23 cellular contexts compared by ENCODE assay signal in genomic region chr4:52716364-52717151, GRCh38. TPM values are rescaled to one million over a fixed set of nuclear protein-coding genes. Genes with fewer than 3 reads are reported as not detected.
DNase-seq lines count a peak whose midpoint lies in the region; ATAC-seq, FAIRE-seq and TF ChIP-seq lines count a peak whose summit lies in the region.
"Had no signal": no experiment of that assay in that cellular context is flagged by ENCODE, and none has a peak within 500 bp of the region (broad histone marks: within the 10 kb centered on the region; RNA-seq: fewer than 3 reads in every experiment).

No MANE protein-coding gene starts in this region.

- TF ChIP-seq RAD21 in HCT116 (IDR thresholded peaks at IDR 0.05; ENCODE audit: low read depth), result no peak

- peaks cover 5% of the 10 kb centered on the region; the same call in 1 of the 2 replicates for H4K20me1 ChIP-seq in HCT116 (ENCODE audit: insufficient read depth)
- H4K20me1 ChIP-seq in endothelial cell of umbilical vein (replicated peaks; ENCODE audit: control insufficient read depth, extremely low read depth, insufficient read depth, low read length), result no peaks in the 10 kb centered on the region

- no peaks in the 10 kb centered on the region for H3K27me3 Mint-ChIP-seq in activated CD8-positive, alpha-beta T cell treated with anti-CD3 and anti-CD28 coated beads for 36 hours
- H3K27me3 Mint-ChIP-seq in activated CD8-positive, alpha-beta T cell treated with anti-CD3 and anti-CD28 coated beads, Interleukin-2, amount 10 ng/mL, durations not matched to agents 7 days and 5 days (ENCODE audit: low read depth), result no peaks in the 10 kb centered on the region
- H3K27me3 Mint-ChIP-seq in endothelial cell (ENCODE audit: unreplicated experiment), result peaks cover 16% of the 10 kb centered on the region
- H3K27me3 Mint-ChIP-seq: natural killer cell treated with Interleukin-12 subunit alpha and Interleukin-12 subunit beta and Interleukin-15 and Interleukin-18, amount 100 ng/mL, for 72 hours; progenitor cell of endocrine pancreas had no signal

- H3K27me3 ChIP-seq in HCT116 (ENCODE audit: insufficient read depth, low read length) (no peaks in the 10 kb centered on the region), endothelial cell of umbilical vein (ENCODE audit: control insufficient read depth in 2 of 2, insufficient read depth in 2 of 2, low read length in 2 of 2) (no peaks in the 10 kb centered on the region), esophagus muscularis mucosa (no peaks in the 10 kb centered on the region), spleen (replicated peaks in 1 of 7) (no peaks in the 10 kb centered on the region)
- H3K27me3 ChIP-seq: BLaER1 treated with 17β-estradiol and CSF1 and Interleukin-3, amounts not matched to agents 10 nM and 100 nM; Peyer's patch had no signal

- TF ChIP-seq POLR2A in HCT116 (IDR thresholded peaks at IDR 0.05; ENCODE audit: borderline replicate concordance, extremely low read depth, insufficient read depth, insufficient read length), result no peak
- peak; percentile 40 for TF ChIP-seq POLR2A in endothelial cell of umbilical vein (IDR thresholded peaks at IDR 0.05; ENCODE audit: low read depth, low read length)
- TF ChIP-seq POLR2A in esophagus muscularis mucosa (IDR thresholded peaks at IDR 0.05; ENCODE audit: low read depth), result no peak
- no peak for TF ChIP-seq POLR2A in spleen (IDR thresholded peaks at IDR 0.05)

- RAD21 ChIA-PET in HCT116 (lab: Charles Lee; ENCODE audit: low non-redundant PET in 1 of 2, low total read pairs in 2 of 2, uncharacterized antibody in 2 of 2, unreplicated experiment in 2 of 2), result no interaction called here

- peaks cover 33% of the 10 kb centered on the region for H3K4me1 Mint-ChIP-seq in activated CD8-positive, alpha-beta T cell treated with anti-CD3 and anti-CD28 coated beads for 36 hours (ENCODE audit: low read depth)
- peaks cover 40% of the 10 kb centered on the region for H3K4me1 Mint-ChIP-seq in activated CD8-positive, alpha-beta T cell treated with anti-CD3 and anti-CD28 coated beads, Interleukin-2, amount 10 ng/mL, durations not matched to agents 7 days and 5 days (ENCODE audit: low read depth)
- H3K4me1 Mint-ChIP-seq in endothelial cell (ENCODE audit: unreplicated experiment), result peaks cover 22% of the 10 kb centered on the region

- dilution Hi-C loops in endothelial cell of umbilical vein (cut with MboI; ENCODE audit: extremely low pct_ligation_motif_present, low sequenced_read_pairs), result no loop called here

- no peak for TF ChIP-seq EP300 in esophagus muscularis mucosa (IDR thresholded peaks at IDR 0.05)

- POLR2A ChIA-PET in activated CD8-positive, alpha-beta T cell treated with anti-CD3 and anti-CD28 coated beads for 36 hours (lab: Charles Lee), result no interaction called here
- POLR2A ChIA-PET in activated CD8-positive, alpha-beta T cell treated with anti-CD3 and anti-CD28 coated beads, Interleukin-2, amount 10 ng/mL, durations not matched to agents 7 days and 5 days (lab: Charles Lee), result no interaction called here
- POLR2A ChIA-PET in HCT116 (lab: Charles Lee), result no interaction called here
- POLR2A ChIA-PET in endothelial cell of umbilical vein (lab: Charles Lee), result no interaction called here

- H2AFZ ChIP-seq in HCT116 (ENCODE audit: low read depth, low read length, poor library complexity, severe bottlenecking), result no peak overlapping the region
- no peak overlapping the region for H2AFZ ChIP-seq in endothelial cell of umbilical vein (ENCODE audit: low read depth, low read length)

- H3K36me3 ChIP-seq in HCT116 (ENCODE audit: control insufficient read depth in 1 of 2, insufficient read depth in 2 of 2, low read length in 2 of 2), result peaks cover 24 to 34% of the 10 kb centered on the region in 2 experiments
- H3K36me3 ChIP-seq in endothelial cell of umbilical vein (ENCODE audit: control insufficient read depth in 2 of 2, extremely low read depth in 1 of 2, insufficient read depth in 2 of 2, low read length in 2 of 2), result peaks cover 4 to 10% of the 10 kb centered on the region in 2 experiments
- H3K36me3 ChIP-seq in esophagus muscularis mucosa, result peaks cover 0 to 33% (median 18%) of the 10 kb centered on the region in 4 donors
- H3K36me3 ChIP-seq in spleen, result peaks cover 0 to 59% (median 17%) of the 10 kb centered on the region in 6 donors
- H3K36me3 ChIP-seq: thoracic aorta had no signal

- CTCF ChIA-PET in activated CD8-positive, alpha-beta T cell treated with anti-CD3 and anti-CD28 coated beads for 36 hours (lab: Charles Lee), result no interaction called here
- CTCF ChIA-PET in activated CD8-positive, alpha-beta T cell treated with anti-CD3 and anti-CD28 coated beads, Interleukin-2, amount 10 ng/mL, durations not matched to agents 7 days and 5 days (lab: Charles Lee), result no interaction called here
- CTCF ChIA-PET in HCT116 (lab: Charles Lee), result no interaction called here
- CTCF ChIA-PET in endothelial cell of umbilical vein (lab: Charles Lee), result interaction anchor here (1.0 kb wide), 1 partner anchor 171 kb away, joined by 3 read pairs; no protein-coding TSS in a partner anchor

- H3K79me2 ChIP-seq in HCT116 (ENCODE audit: insufficient read depth, low read length) (peaks cover 28% of the 10 kb centered on the region), endothelial cell of umbilical vein (ENCODE audit: control insufficient read depth, insufficient read depth, low read length) (peaks cover 32% of the 10 kb centered on the region)

- H3K36me3 Mint-ChIP-seq in activated CD8-positive, alpha-beta T cell treated with anti-CD3 and anti-CD28 coated beads for 36 hours (ENCODE audit: low read depth), result peaks cover 65% of the 10 kb centered on the region
- H3K36me3 Mint-ChIP-seq in activated CD8-positive, alpha-beta T cell treated with anti-CD3 and anti-CD28 coated beads, Interleukin-2, amount 10 ng/mL, durations not matched to agents 7 days and 5 days (ENCODE audit: low read depth), result peaks cover 65% of the 10 kb centered on the region
- peaks cover 17% of the 10 kb centered on the region for H3K36me3 Mint-ChIP-seq in endothelial cell (ENCODE audit: low read depth, unreplicated experiment)

- WGBS in esophagus muscularis mucosa, result 93% methylated on average over 6 of the region's 6 CpGs
- WGBS in spleen, 5 donors, result 89 to 95% (median 93%) methylated on average over 6 of the region's 6 CpGs

- no peak overlapping the region for H3K4me3 ChIP-seq in HCT116 (replicated peaks in 1 of 2; ENCODE audit: low read depth in 1 of 2, low read length in 2 of 2)
- H3K4me3 ChIP-seq in endothelial cell of umbilical vein (replicated peaks in 1 of 3; ENCODE audit: insufficient read depth in 1 of 3, low read depth in 1 of 3, low read length in 3 of 3), result no peak overlapping the region
- H3K4me3 ChIP-seq in esophagus muscularis mucosa, result no peak overlapping the region
- H3K4me3 ChIP-seq in spleen, result no peak overlapping the region
- H3K4me3 ChIP-seq: Peyer's patch, skin epidermis, thoracic aorta had no signal

- no peaks in the 10 kb centered on the region for H3K9me2 ChIP-seq in HCT116 (ENCODE audit: insufficient read depth)

- H3K4me1 ChIP-seq in HCT116 (ENCODE audit: control insufficient read depth in 1 of 2, insufficient read depth in 2 of 2, low read length in 2 of 2) (peaks cover 12 to 25% of the 10 kb centered on the region in 2 experiments), endothelial cell of umbilical vein (ENCODE audit: control insufficient read depth, extremely low read depth, insufficient read depth, low read length) (peaks cover 31% of the 10 kb centered on the region), esophagus muscularis mucosa (peaks cover 20 to 41% (median 38%) of the 10 kb centered on the region in 4 donors), spleen (peaks cover 16 to 55% (median 35%) of the 10 kb centered on the region in 6 donors)

- H3K9me3 Mint-ChIP-seq in activated CD8-positive, alpha-beta T cell treated with anti-CD3 and anti-CD28 coated beads for 36 hours, result no peaks in the 10 kb centered on the region
- H3K9me3 Mint-ChIP-seq in activated CD8-positive, alpha-beta T cell treated with anti-CD3 and anti-CD28 coated beads, Interleukin-2, amount 10 ng/mL, durations not matched to agents 7 days and 5 days (ENCODE audit: insufficient read depth), result no peaks in the 10 kb centered on the region
- no peaks in the 10 kb centered on the region for H3K9me3 Mint-ChIP-seq in endothelial cell (ENCODE audit: unreplicated experiment)
- H3K9me3 Mint-ChIP-seq: natural killer cell treated with Interleukin-12 subunit alpha and Interleukin-12 subunit beta and Interleukin-15 and Interleukin-18, amount 100 ng/mL, for 72 hours had no signal

- H3K4me2 ChIP-seq in HCT116 (ENCODE audit: low read length) (no peak overlapping the region), endothelial cell of umbilical vein (ENCODE audit: insufficient read depth, low read length) (no peak overlapping the region)

- H3K27ac Mint-ChIP-seq in activated CD8-positive, alpha-beta T cell treated with anti-CD3 and anti-CD28 coated beads for 36 hours, result peak overlapping the region; percentile 62
- H3K27ac Mint-ChIP-seq in activated CD8-positive, alpha-beta T cell treated with anti-CD3 and anti-CD28 coated beads, Interleukin-2, amount 10 ng/mL, durations not matched to agents 7 days and 5 days, result no peak overlapping the region
- H3K27ac Mint-ChIP-seq in endothelial cell (ENCODE audit: unreplicated experiment), result no peak overlapping the region
- H3K27ac Mint-ChIP-seq: progenitor cell of endocrine pancreas had no signal

- FAIRE-seq in endothelial cell of umbilical vein (lab: Jason Lieb, UNC), result no peak
- FAIRE-seq: A204.1 had no signal

- ATAC-seq in activated CD8-positive, alpha-beta T cell treated with anti-CD3 and anti-CD28 coated beads for 36 hours, result no peak
- ATAC-seq in activated CD8-positive, alpha-beta T cell treated with anti-CD3 and anti-CD28 coated beads, Interleukin-2, amount 10 ng/mL, durations not matched to agents 7 days and 5 days, result no peak
- no peak for ATAC-seq in HCT116
- ATAC-seq: esophagus mucosa; natural killer cell treated with Interleukin-12 subunit alpha and Interleukin-12 subunit beta and Interleukin-15 and Interleukin-18, amount 100 ng/mL, for 72 hours; SK-N-SH treated with all-trans-retinoic acid at 6 μM for 48 hours had no signal

- H3K27ac ChIP-seq in HCT116 (ENCODE audit: low read depth, low read length) (peak overlapping the region; percentile 32; the same call in 1 of the 2 replicates), endothelial cell of umbilical vein (ENCODE audit: insufficient read depth, low read depth, low read length) (no peak overlapping the region), esophagus muscularis mucosa (replicated peaks in 1 of 4) (no peak overlapping the region), spleen (no peak overlapping the region)
- H3K27ac ChIP-seq: Peyer's patch, skin epidermis, thoracic aorta had no signal

- no peak for DNase-seq in activated CD8-positive, alpha-beta T cell treated with anti-CD3 and anti-CD28 coated beads for 36 hours
- no peak for DNase-seq in activated CD8-positive, alpha-beta T cell treated with anti-CD3 and anti-CD28 coated beads, Interleukin-2, amount 10 ng/mL, durations not matched to agents 7 days and 5 days
- DNase-seq in HCT116 (ENCODE audit: low read depth, low spot score) (no peak), endothelial cell of umbilical vein (ENCODE audit: low read depth, low spot score) (no peak), esophagus muscularis mucosa (ENCODE audit: extremely low spot score) (no peak), endothelial cell (ENCODE audit: low spot score) (no peak), spleen (no peak)
- DNase-seq: activated CD4-positive, alpha-beta T cell treated with anti-CD3 and anti-CD28 coated beads for 48 hours; DMS153; NCI-H2081 treated with DMSO at 0.1 percent for 48 hours; NCI-H526 treated with DMSO at 0.1 percent for 48 hours; Peyer's patch; stimulated activated CD4-positive, alpha-beta T cell treated with anti-CD3 and anti-CD28 coated beads, Interleukin-4, amount 100 ng/mL, for 24 hours; T1000 had no signal

- H3K9ac ChIP-seq in HCT116 (ENCODE audit: low read length) (no peak overlapping the region), endothelial cell of umbilical vein (replicated peaks; ENCODE audit: extremely low read depth, insufficient read depth, low read length) (no peak overlapping the region)

- no peaks in the 10 kb centered on the region for H3K9me3 ChIP-seq in HCT116 (ENCODE audit: control insufficient read depth in 1 of 2, insufficient read depth in 1 of 2, low read depth in 1 of 2, low read length in 2 of 2)
- H3K9me3 ChIP-seq in endothelial cell of umbilical vein (replicated peaks; ENCODE audit: control insufficient read depth, insufficient read depth, low read length), result no peaks in the 10 kb centered on the region
- H3K9me3 ChIP-seq in esophagus muscularis mucosa, result no peaks in the 10 kb centered on the region
- no peaks in the 10 kb centered on the region for H3K9me3 ChIP-seq in spleen
- H3K9me3 ChIP-seq: BLaER1 treated with 17β-estradiol and CSF1 and Interleukin-3, amounts not matched to agents 10 nM and 100 nM; Peyer's patch; thoracic aorta had no signal

- H3K9me1 ChIP-seq in endothelial cell of umbilical vein (replicated peaks; ENCODE audit: control insufficient read depth, extremely low read depth, insufficient read depth, low read length), result no peaks in the 10 kb centered on the region

- intact Hi-C loops in activated CD8-positive, alpha-beta T cell treated with anti-CD3 and anti-CD28 coated beads for 36 hours (cut with micrococcal nuclease), result no loop called here
- intact Hi-C loops in HCT116 (cut with micrococcal nuclease) (no loop called here), endothelial cell of umbilical vein (cut with micrococcal nuclease) (loop anchor here (10.0 kb wide), 1 partner anchor 838 kb away; no protein-coding TSS in a partner anchor), esophagus muscularis mucosa (cut with DNase I) (loop anchor here (10.0 kb wide), 1 partner anchor 268 kb away; no protein-coding TSS in a partner anchor), spleen (cut with DNase I; ENCODE audit: low total_unique reads) (no loop called here)

- TF ChIP-seq CTCF in activated CD8-positive, alpha-beta T cell treated with anti-CD3 and anti-CD28 coated beads for 36 hours (IDR thresholded peaks at IDR 0.05), result no peak
- TF ChIP-seq CTCF in HCT116 (IDR thresholded peaks at IDR 0.05 in 2 of 3, conservative IDR thresholded peaks at IDR 0.05 in 1 of 3; ENCODE audit: borderline replicate concordance in 1 of 3, insufficient read depth in 1 of 3, low read depth in 2 of 3, low read length in 2 of 3), result no peak
- no peak for TF ChIP-seq CTCF in endothelial cell of umbilical vein (IDR thresholded peaks at IDR 0.05; ENCODE audit: extremely low read depth in 1 of 2, insufficient read depth in 1 of 2, low read depth in 1 of 2, low read length in 2 of 2)
- no peak for TF ChIP-seq CTCF in esophagus muscularis mucosa (IDR thresholded peaks at IDR 0.05)
- TF ChIP-seq CTCF in endothelial cell (IDR thresholded peaks at IDR 0.05; ENCODE audit: unreplicated experiment), result no peak
- no peak for TF ChIP-seq CTCF in spleen (IDR thresholded peaks at IDR 0.05 in 8 of 11, conservative IDR thresholded peaks at IDR 0.05 in 3 of 11)

- no TSS peak for BruUV-seq in HCT116 (replicated peaks; lab: Mats Ljungman, UMichigan)
- BruUV-seq in endothelial cell of umbilical vein (replicated peaks; lab: Mats Ljungman, UMichigan), result no TSS peak

- no peak overlapping the region for H3K4me3 Mint-ChIP-seq in activated CD8-positive, alpha-beta T cell treated with anti-CD3 and anti-CD28 coated beads for 36 hours
- H3K4me3 Mint-ChIP-seq in activated CD8-positive, alpha-beta T cell treated with anti-CD3 and anti-CD28 coated beads, Interleukin-2, amount 10 ng/mL, durations not matched to agents 7 days and 5 days, result no peak overlapping the region
- H3K4me3 Mint-ChIP-seq in endothelial cell (ENCODE audit: unreplicated experiment), result no peak overlapping the region

RNA-seq across cellular contexts. Expression of gene ERVMER34-1, which starts 34.7 kb away (rescaled TPM):
- total RNA-seq in activated CD8-positive, alpha-beta T cell treated with anti-CD3 and anti-CD28 coated beads for 36 hours, result under 1 TPM; 0.07 TPM
- not detected for total RNA-seq in activated CD8-positive, alpha-beta T cell treated with anti-CD3 and anti-CD28 coated beads, Interleukin-2, amount 10 ng/mL, durations not matched to agents 7 days and 5 days
- 17.5 TPM for total RNA-seq in HCT116 (2021; ENCODE audit: unreplicated experiment)
- 6.0 and 9.0 TPM in 2 replicates for polyA plus RNA-seq in HCT116 (2012)
- 1.3 TPM for polyA plus RNA-seq in PFSK-1 (2012; ENCODE audit: insufficient read length, low read depth)
- total RNA-seq in endothelial cell of umbilical vein, result not detected in 2 replicates
- 0.03 TPM in 2 replicates for polyA plus RNA-seq in endothelial cell of umbilical vein
- polyA plus RNA-seq in endothelial cell of umbilical vein (2011; cell fraction: cytosol; rRNA removed), result 0.04 and 0.05 TPM in 2 replicates
- polyA plus RNA-seq in endothelial cell of umbilical vein (2011; cell fraction: nucleus; rRNA removed), result 0.08 TPM in 1 of 2 replicates, not detected in the other
- polyA plus RNA-seq in endothelial cell of umbilical vein (2012), result 0.14 TPM in 1 of 2 replicates, not detected in the other
- polyA minus RNA-seq in endothelial cell of umbilical vein, result 0.13 TPM in 1 of 2 replicates, not detected in the other
- not detected for polyA minus RNA-seq in endothelial cell of umbilical vein (2011; cell fraction: cytosol; rRNA and poly(A)+ RNA removed)
- polyA minus RNA-seq in endothelial cell of umbilical vein (2011; cell fraction: nucleus; rRNA and poly(A)+ RNA removed), result not detected in 2 replicates
- under 1 TPM in 3 of 4 donors, not detected in 1; 0.11 to 0.19 (median 0.17) TPM for total RNA-seq in esophagus muscularis mucosa
- 0.44 TPM for total RNA-seq in endothelial cell (ENCODE audit: unreplicated experiment)
- 1 to 10 TPM in 5 of 7 donors, under 1 TPM in 2; 0.46 to 2.6 (median 1.2) TPM for total RNA-seq in spleen
- under 1 TPM; 0.09 to 0.29 (median 0.19) TPM for polyA plus RNA-seq in spleen
- total RNA-seq: natural killer cell treated with Interleukin-12 subunit alpha and Interleukin-12 subunit beta and Interleukin-15 and Interleukin-18, amount 100 ng/mL, for 72 hours; thoracic aorta had no signal

RNA-seq across cellular contexts. Expression of gene USP46, which starts 57.5 kb away (rescaled TPM):
- total RNA-seq in activated CD8-positive, alpha-beta T cell treated with anti-CD3 and anti-CD28 coated beads for 36 hours, result 1 to 10 TPM; 2.8 TPM
- 1 to 10 TPM; 3.8 to 4.6 TPM for total RNA-seq in activated CD8-positive, alpha-beta T cell treated with anti-CD3 and anti-CD28 coated beads, Interleukin-2, amount 10 ng/mL, durations not matched to agents 7 days and 5 days
- total RNA-seq in HCT116 (2021; ENCODE audit: unreplicated experiment), result 36.6 TPM
- 10.7 and 12.6 TPM in 2 replicates for polyA plus RNA-seq in HCT116 (2012)
- 9.3 TPM for polyA plus RNA-seq in PFSK-1 (2012; ENCODE audit: insufficient read length, low read depth)
- 23.3 and 23.7 TPM in 2 replicates for total RNA-seq in endothelial cell of umbilical vein
- 3.8 and 5.2 TPM in 2 replicates for polyA plus RNA-seq in endothelial cell of umbilical vein
- polyA plus RNA-seq in endothelial cell of umbilical vein (2011; cell fraction: cytosol; rRNA removed), result 5.0 and 6.0 TPM in 2 replicates
- 11.1 and 13.8 TPM in 2 replicates for polyA plus RNA-seq in endothelial cell of umbilical vein (2011; cell fraction: nucleus; rRNA removed)
- polyA plus RNA-seq in endothelial cell of umbilical vein (2012), result 16.3 and 20.2 TPM in 2 replicates
- polyA minus RNA-seq in endothelial cell of umbilical vein, result 41.2 and 44.6 TPM in 2 replicates
- 2.2 TPM for polyA minus RNA-seq in endothelial cell of umbilical vein (2011; cell fraction: cytosol; rRNA and poly(A)+ RNA removed)
- polyA minus RNA-seq in endothelial cell of umbilical vein (2011; cell fraction: nucleus; rRNA and poly(A)+ RNA removed), result 21.6 and 22.3 TPM in 2 replicates
- 1 to 10 TPM; 6.6 to 9.3 (median 7.8) TPM for total RNA-seq in esophagus muscularis mucosa
- 32.4 TPM for total RNA-seq in endothelial cell (ENCODE audit: unreplicated experiment)
- total RNA-seq in spleen, result 10 to 100 TPM in 5 of 7 donors, 1 to 10 TPM in 2; 6.5 to 17.1 (median 10.9) TPM
- polyA plus RNA-seq in spleen, result 1 to 10 TPM; 1.2 to 2.3 (median 1.5) TPM

Comparison
In these comparisons a context has a peak if more than half of its experiments do, and no peak if none do; other contexts are left out.
1. intact Hi-C loops: an anchor here in endothelial cell of umbilical vein (10.0 kb wide) and esophagus muscularis mucosa (10.0 kb wide); none called in activated CD8-positive, alpha-beta T cell treated with anti-CD3 and anti-CD28 coated beads for 36 hours, HCT116 and spleen.